1 cellular context compared by ENCODE assay signal in genomic region chr1:39272027-39272790, GRCh38.
TF ChIP-seq lines count a peak whose summit lies in the region.

No MANE protein-coding gene starts in this region.

TF ChIP-seq in HepG2, 621 proteins besides CTCF, POLR2A, EP300 and RAD21 (continued from another document):
- TF ChIP-seq CERS6 (CRISPR knock-in tag; IDR thresholded peaks at IDR 0.05), result no peak
